ENCODE assay signal across 29 cellular contexts in the genomic region with DNA sequence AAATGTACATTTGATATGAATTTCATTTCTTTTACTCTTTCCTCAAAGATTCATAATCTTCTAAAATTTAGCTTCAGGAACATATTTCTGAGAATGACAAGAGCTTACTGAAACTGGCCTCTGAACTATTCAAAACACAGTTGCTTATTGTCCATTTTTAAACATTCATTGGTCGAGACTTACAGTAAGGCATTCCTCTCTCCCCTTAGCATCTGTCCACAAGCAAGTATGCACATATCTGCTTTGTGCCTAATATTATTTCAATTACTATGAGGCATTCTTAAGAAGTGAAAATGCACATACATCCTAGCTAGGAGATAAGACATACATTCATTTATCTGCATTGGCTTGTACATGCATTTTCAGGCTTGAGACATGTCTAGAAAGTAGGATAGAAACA.
"Had no signal": no experiment of that assay in that cellular context is flagged by ENCODE, and none has a peak within 500 bp of the region (broad histone marks: within the 10 kb centered on the region; RNA-seq: fewer than 3 reads in every experiment).

No MANE protein-coding gene starts in this region.

- H3K27ac Mint-ChIP-seq: activated CD4-positive, alpha-beta memory T cell treated with anti-CD3 and anti-CD28 coated beads for 36 hours; activated CD4-positive, alpha-beta T cell treated with anti-CD3 and anti-CD28 coated beads for 36 hours; activated CD4-positive, alpha-beta T cell treated with anti-CD3 and anti-CD28 coated beads, Interleukin-2, amount 10 ng/mL, durations not matched to agents 24 days and 14 days; activated CD8-positive, alpha-beta memory T cell treated with anti-CD3 and anti-CD28 coated beads, Interleukin-2, amount 10 ng/mL, durations not matched to agents 7 days and 5 days; activated CD8-positive, alpha-beta T cell treated with anti-CD3 and anti-CD28 coated beads, Interleukin-2, amount 10 ng/mL, durations not matched to agents 7 days and 5 days; activated naive CD4-positive, alpha-beta T cell treated with anti-CD3 and anti-CD28 coated beads, Interleukin-2, amount 10 ng/mL, durations not matched to agents 7 days and 5 days; activated naive CD4-positive, alpha-beta T cell treated with anti-CD3 and anti-CD28 coated beads, Interleukin-2, amount 50 U/mL, for 72 hours; activated naive CD8-positive, alpha-beta T cell treated with anti-CD3 and anti-CD28 coated beads, Interleukin-2, amount 10 ng/mL, durations not matched to agents 7 days and 5 days; endodermal cell; T-helper 17 cell had no signal

- DNase-seq: activated CD4-positive, alpha-beta memory T cell treated with anti-CD3 and anti-CD28 coated beads for 36 hours; activated CD4-positive, alpha-beta T cell treated with anti-CD3 and anti-CD28 coated beads for 36 hours; activated CD4-positive, alpha-beta T cell treated with anti-CD3 and anti-CD28 coated beads, Interleukin-2, amount 10 ng/mL, durations not matched to agents 24 days and 14 days; activated CD4-positive, CD25-positive, alpha-beta regulatory T cell; activated CD4-positive, CD25-positive, alpha-beta regulatory T cell treated with anti-CD3 and anti-CD28 coated beads, Interleukin-2, amount 50 U/mL, for 72 hours; activated CD8-positive, alpha-beta memory T cell treated with anti-CD3 and anti-CD28 coated beads, Interleukin-2, amount 10 ng/mL, durations not matched to agents 7 days and 5 days; activated CD8-positive, alpha-beta memory T cell treated with anti-CD3 and anti-CD28 coated beads, Interleukin-2, amount 50 U/mL, for 4 hours; activated CD8-positive, alpha-beta T cell treated with anti-CD3 and anti-CD28 coated beads, Interleukin-2, amount 10 ng/mL, durations not matched to agents 7 days and 5 days; activated gamma-delta T cell; activated naive CD4-positive, alpha-beta T cell; activated naive CD4-positive, alpha-beta T cell treated with anti-CD3 and anti-CD28 coated beads, Interleukin-2, amount 10 ng/mL, durations not matched to agents 7 days and 5 days; activated naive CD8-positive, alpha-beta T cell treated with anti-CD3 and anti-CD28 coated beads, Interleukin-2, amount 10 ng/mL, durations not matched to agents 7 days and 5 days; activated T-cell treated with anti-CD3 and anti-CD28 coated beads, Interleukin-2, amount 50 U/mL, for 1 hour; activated T-cell treated with anti-CD3 and anti-CD28 coated beads, Interleukin-2, amount 50 U/mL, for 48 hours; brain microvascular endothelial cell; cortex of kidney; dermis blood vessel endothelial cell; effector CD8-positive, alpha-beta T cell; endodermal cell; foreskin keratinocyte; gastrocnemius medialis; glutamatergic neuron; heart left ventricle; T-helper 1 cell; T-helper 17 cell had no signal

- H3K27me3 ChIP-seq: ascending aorta, brain microvascular endothelial cell, foreskin keratinocyte, gastrocnemius medialis, heart left ventricle had no signal

- H3K9me3 ChIP-seq: ascending aorta, gastrocnemius medialis, heart left ventricle had no signal

- H3K36me3 Mint-ChIP-seq: activated CD4-positive, alpha-beta memory T cell treated with anti-CD3 and anti-CD28 coated beads for 36 hours; activated CD8-positive, alpha-beta memory T cell treated with anti-CD3 and anti-CD28 coated beads, Interleukin-2, amount 10 ng/mL, durations not matched to agents 7 days and 5 days; activated naive CD4-positive, alpha-beta T cell treated with anti-CD3 and anti-CD28 coated beads, Interleukin-2, amount 10 ng/mL, durations not matched to agents 7 days and 5 days; activated naive CD4-positive, alpha-beta T cell treated with anti-CD3 and anti-CD28 coated beads, Interleukin-2, amount 50 U/mL, for 72 hours; activated naive CD8-positive, alpha-beta T cell treated with anti-CD3 and anti-CD28 coated beads, Interleukin-2, amount 10 ng/mL, durations not matched to agents 7 days and 5 days had no signal

- H3K4me3 ChIP-seq: ascending aorta, gastrocnemius medialis, heart left ventricle had no signal

- H3K9me3 Mint-ChIP-seq: activated CD4-positive, alpha-beta memory T cell treated with anti-CD3 and anti-CD28 coated beads for 36 hours; activated CD4-positive, alpha-beta T cell treated with anti-CD3 and anti-CD28 coated beads, Interleukin-2, amount 10 ng/mL, durations not matched to agents 24 days and 14 days; activated naive CD4-positive, alpha-beta T cell treated with anti-CD3 and anti-CD28 coated beads, Interleukin-2, amount 10 ng/mL, durations not matched to agents 7 days and 5 days; activated naive CD4-positive, alpha-beta T cell treated with anti-CD3 and anti-CD28 coated beads, Interleukin-2, amount 50 U/mL, for 72 hours; activated naive CD8-positive, alpha-beta T cell treated with anti-CD3 and anti-CD28 coated beads, Interleukin-2, amount 10 ng/mL, durations not matched to agents 7 days and 5 days; central memory CD8-positive, alpha-beta T cell; endodermal cell had no signal

- H3K4me1 Mint-ChIP-seq: activated CD4-positive, alpha-beta T cell treated with anti-CD3 and anti-CD28 coated beads for 36 hours; activated CD4-positive, alpha-beta T cell treated with anti-CD3 and anti-CD28 coated beads, Interleukin-2, amount 10 ng/mL, durations not matched to agents 24 days and 14 days; activated CD8-positive, alpha-beta memory T cell treated with anti-CD3 and anti-CD28 coated beads, Interleukin-2, amount 10 ng/mL, durations not matched to agents 7 days and 5 days; activated naive CD4-positive, alpha-beta T cell treated with anti-CD3 and anti-CD28 coated beads, Interleukin-2, amount 10 ng/mL, durations not matched to agents 7 days and 5 days; activated naive CD8-positive, alpha-beta T cell treated with anti-CD3 and anti-CD28 coated beads, Interleukin-2, amount 10 ng/mL, durations not matched to agents 7 days and 5 days; central memory CD8-positive, alpha-beta T cell had no signal

- H3K4me1 ChIP-seq: ascending aorta, gastrocnemius medialis had no signal

- ATAC-seq: activated CD4-positive, alpha-beta T cell treated with anti-CD3 and anti-CD28 coated beads for 36 hours; activated CD8-positive, alpha-beta memory T cell treated with anti-CD3 and anti-CD28 coated beads, Interleukin-2, amount 10 ng/mL, durations not matched to agents 7 days and 5 days; activated CD8-positive, alpha-beta T cell treated with anti-CD3 and anti-CD28 coated beads, Interleukin-2, amount 10 ng/mL, durations not matched to agents 7 days and 5 days; activated naive CD4-positive, alpha-beta T cell treated with anti-CD3 and anti-CD28 coated beads, Interleukin-2, amount 50 U/mL, for 72 hours; esophagus mucosa; foreskin keratinocyte; gastrocnemius medialis; heart left ventricle; T-helper 17 cell had no signal

- H3K27ac ChIP-seq: ascending aorta, brain microvascular endothelial cell, foreskin keratinocyte, gastrocnemius medialis, heart left ventricle had no signal

- H3K27me3 Mint-ChIP-seq: activated CD4-positive, alpha-beta memory T cell treated with anti-CD3 and anti-CD28 coated beads for 36 hours; activated CD4-positive, alpha-beta T cell treated with anti-CD3 and anti-CD28 coated beads for 36 hours; activated CD4-positive, alpha-beta T cell treated with anti-CD3 and anti-CD28 coated beads, Interleukin-2, amount 10 ng/mL, durations not matched to agents 24 days and 14 days; activated CD8-positive, alpha-beta memory T cell treated with anti-CD3 and anti-CD28 coated beads, Interleukin-2, amount 10 ng/mL, durations not matched to agents 7 days and 5 days; activated naive CD4-positive, alpha-beta T cell treated with anti-CD3 and anti-CD28 coated beads, Interleukin-2, amount 10 ng/mL, durations not matched to agents 7 days and 5 days; activated naive CD8-positive, alpha-beta T cell treated with anti-CD3 and anti-CD28 coated beads, Interleukin-2, amount 10 ng/mL, durations not matched to agents 7 days and 5 days; central memory CD8-positive, alpha-beta T cell; T-helper 17 cell had no signal

- H3K4me3 Mint-ChIP-seq: activated CD4-positive, alpha-beta memory T cell treated with anti-CD3 and anti-CD28 coated beads for 36 hours; activated CD4-positive, alpha-beta T cell treated with anti-CD3 and anti-CD28 coated beads for 36 hours; activated CD4-positive, alpha-beta T cell treated with anti-CD3 and anti-CD28 coated beads, Interleukin-2, amount 10 ng/mL, durations not matched to agents 24 days and 14 days; activated CD8-positive, alpha-beta memory T cell treated with anti-CD3 and anti-CD28 coated beads, Interleukin-2, amount 10 ng/mL, durations not matched to agents 7 days and 5 days; activated CD8-positive, alpha-beta T cell treated with anti-CD3 and anti-CD28 coated beads, Interleukin-2, amount 10 ng/mL, durations not matched to agents 7 days and 5 days; activated naive CD4-positive, alpha-beta T cell treated with anti-CD3 and anti-CD28 coated beads, Interleukin-2, amount 10 ng/mL, durations not matched to agents 7 days and 5 days; activated naive CD8-positive, alpha-beta T cell treated with anti-CD3 and anti-CD28 coated beads, Interleukin-2, amount 10 ng/mL, durations not matched to agents 7 days and 5 days; central memory CD8-positive, alpha-beta T cell; endodermal cell; T-helper 17 cell had no signal

- H3K36me3 ChIP-seq: ascending aorta, brain microvascular endothelial cell, gastrocnemius medialis, heart left ventricle had no signal
